ENCODE assay signal across 8 cellular contexts in genomic region chr22:18023509-18024275, GRCh38. TPM values are rescaled to one million over a fixed set of nuclear protein-coding genes. Genes with fewer than 3 reads are reported as not detected.
DNase-seq lines count a peak whose midpoint lies in the region; ATAC-seq and TF ChIP-seq lines count a peak whose summit lies in the region.

No MANE protein-coding gene starts in this region.

- no peaks in the 10 kb centered on the region for H3K36me3 Mint-ChIP-seq in activated CD4-positive, alpha-beta memory T cell treated with anti-CD3 and anti-CD28 coated beads, Interleukin-2, amount 10 ng/mL, durations not matched to agents 7 days and 5 days (ENCODE audit: low read depth)
- peaks cover under 1% of the 10 kb centered on the region for H3K36me3 Mint-ChIP-seq in memory B cell
- H3K36me3 Mint-ChIP-seq in stimulated activated naive B cell treated with anti-CD40 and anti-IgM and Interleukin-4, amounts not matched to agents 10 μg/mL and 1 μg/mL and 100 μg/mL, for 72 hours: peaks cover 0 to 5% of the 10 kb centered on the region in 2 donors

- CTCF ChIA-PET in activated CD4-positive, alpha-beta memory T cell treated with anti-CD3 and anti-CD28 coated beads, Interleukin-2, amount 10 ng/mL, durations not matched to agents 7 days and 5 days (lab: Charles Lee): interaction anchor here (0.9 to 4.7 kb wide), 6 partner anchors 52 to 280 kb away, joined by 3 to 29 read pairs (median 3); partner anchors contain the start of gene PEX26

- H3K27ac Mint-ChIP-seq in activated CD4-positive, alpha-beta memory T cell treated with anti-CD3 and anti-CD28 coated beads, Interleukin-2, amount 10 ng/mL, durations not matched to agents 7 days and 5 days: no peak overlapping the region
- H3K27ac Mint-ChIP-seq in memory B cell: peak overlapping the region; percentile 88
- peak overlapping the region; percentile 89 for H3K27ac Mint-ChIP-seq in stimulated activated naive B cell treated with anti-CD40 and anti-IgM and Interleukin-4, amounts not matched to agents 10 μg/mL and 1 μg/mL and 100 μg/mL, for 72 hours

- peaks cover 15% of the 10 kb centered on the region for H3K4me1 Mint-ChIP-seq in activated CD4-positive, alpha-beta memory T cell treated with anti-CD3 and anti-CD28 coated beads, Interleukin-2, amount 10 ng/mL, durations not matched to agents 7 days and 5 days
- peaks cover 12% of the 10 kb centered on the region for H3K4me1 Mint-ChIP-seq in memory B cell
- H3K4me1 Mint-ChIP-seq in stimulated activated naive B cell treated with anti-CD40 and anti-IgM and Interleukin-4, amounts not matched to agents 10 μg/mL and 1 μg/mL and 100 μg/mL, for 72 hours: peaks cover 22 to 34% of the 10 kb centered on the region in 2 donors

- H3K27me3 Mint-ChIP-seq in activated CD4-positive, alpha-beta memory T cell treated with anti-CD3 and anti-CD28 coated beads, Interleukin-2, amount 10 ng/mL, durations not matched to agents 7 days and 5 days: peaks cover 58% of the 10 kb centered on the region
- H3K27me3 Mint-ChIP-seq in memory B cell: no peaks in the 10 kb centered on the region
- no peaks in the 10 kb centered on the region for H3K27me3 Mint-ChIP-seq in stimulated activated naive B cell treated with anti-CD40 and anti-IgM and Interleukin-4, amounts not matched to agents 10 μg/mL and 1 μg/mL and 100 μg/mL, for 72 hours

- DNase-seq in 8988T (peak; percentile 74), GM12864 (ENCODE audit: low read depth) (no peak), NCI-H2171 treated with DMSO at 0.1 percent for 48 hours (lab: John Stamatoyannopoulos, UW) (peak; percentile 89), epithelial cell of esophagus (ENCODE audit: low read depth) (peak; percentile 94), memory B cell (ENCODE audit: low spot score in 2 of 2) (peak; percentile 36 to 48)
- DNase-seq in activated CD4-positive, alpha-beta memory T cell treated with anti-CD3 and anti-CD28 coated beads, Interleukin-2, amount 10 ng/mL, durations not matched to agents 7 days and 5 days: peak; percentile 22
- DNase-seq in stimulated activated naive B cell treated with anti-CD40 and anti-IgM and Interleukin-4, amounts not matched to agents 10 μg/mL and 1 μg/mL and 100 μg/mL, for 72 hours: peak; percentile 24

- peak overlapping the region; percentile 80 for H3K4me3 Mint-ChIP-seq in activated CD4-positive, alpha-beta memory T cell treated with anti-CD3 and anti-CD28 coated beads, Interleukin-2, amount 10 ng/mL, durations not matched to agents 7 days and 5 days
- peak overlapping the region; percentile 100 for H3K4me3 Mint-ChIP-seq in memory B cell
- peak overlapping the region; percentile 82 to 98 for H3K4me3 Mint-ChIP-seq in stimulated activated naive B cell treated with anti-CD40 and anti-IgM and Interleukin-4, amounts not matched to agents 10 μg/mL and 1 μg/mL and 100 μg/mL, for 72 hours

- no peaks in the 10 kb centered on the region for H3K9me3 Mint-ChIP-seq in activated CD4-positive, alpha-beta memory T cell treated with anti-CD3 and anti-CD28 coated beads, Interleukin-2, amount 10 ng/mL, durations not matched to agents 7 days and 5 days
- no peaks in the 10 kb centered on the region for H3K9me3 Mint-ChIP-seq in memory B cell
- H3K9me3 Mint-ChIP-seq in stimulated activated naive B cell treated with anti-CD40 and anti-IgM and Interleukin-4, amounts not matched to agents 10 μg/mL and 1 μg/mL and 100 μg/mL, for 72 hours: no peaks in the 10 kb centered on the region

- H3K4me3 ChIP-seq in GM12864 (ENCODE audit: low read depth, low read length) (peak overlapping the region; percentile 55), epithelial cell of esophagus (ENCODE audit: low read length) (peak overlapping the region; percentile 68)

- TF ChIP-seq CTCF in GM12864 (IDR thresholded peaks at IDR 0.05; ENCODE audit: low read depth, low read length, missing control alignments) (no peak), epithelial cell of esophagus (IDR thresholded peaks at IDR 0.05; ENCODE audit: insufficient read depth, low read depth, low read length, missing control alignments) (no peak)

- POLR2A ChIA-PET in activated CD4-positive, alpha-beta memory T cell treated with anti-CD3 and anti-CD28 coated beads, Interleukin-2, amount 10 ng/mL, durations not matched to agents 7 days and 5 days (lab: Charles Lee): interaction anchor here (1.2 to 1.3 kb wide), 2 partner anchors 19 to 43 kb away, joined by 3 to 4 read pairs; no protein-coding TSS in a partner anchor

- ATAC-seq in memory B cell (ENCODE audit: low read depth) (peak; percentile 47), HG03378 (IDR thresholded peaks at IDR 0.05; ENCODE audit: unreplicated experiment) (no peak)
- peak; percentile 58 to 61 for ATAC-seq in stimulated activated naive B cell treated with anti-CD40 and anti-IgM and Interleukin-4, amounts not matched to agents 10 μg/mL and 1 μg/mL and 100 μg/mL, for 72 hours (replicated peaks)

RNA-seq across cellular contexts. Expression of gene MICAL3, which starts 0.7 kb away (rescaled TPM):
- 10 to 100 TPM; 30.3 to 31.4 TPM for total RNA-seq in activated CD4-positive, alpha-beta memory T cell treated with anti-CD3 and anti-CD28 coated beads, Interleukin-2, amount 10 ng/mL, durations not matched to agents 7 days and 5 days

RNA-seq across cellular contexts. Expression of gene PEX26, which starts 54.1 kb away (rescaled TPM):
- total RNA-seq in activated CD4-positive, alpha-beta memory T cell treated with anti-CD3 and anti-CD28 coated beads, Interleukin-2, amount 10 ng/mL, durations not matched to agents 7 days and 5 days: 10 to 100 TPM; 35.5 to 35.9 TPM
